11 cellular contexts compared by ENCODE assay signal in genomic region chr6:135812085-135812526, GRCh38. TPM values are rescaled to one million over a fixed set of nuclear protein-coding genes. Genes with fewer than 3 reads are reported as not detected.
DNase-seq lines count a peak whose midpoint lies in the region; ATAC-seq and TF ChIP-seq lines count a peak whose summit lies in the region.
"Had no signal": no experiment of that assay in that cellular context is flagged by ENCODE, and none has a peak within 500 bp of the region (broad histone marks: within the 10 kb centered on the region; RNA-seq: fewer than 3 reads in every experiment).

No MANE protein-coding gene starts in this region.

- H3K9me3 Mint-ChIP-seq in endodermal cell = peaks cover 5% of the 10 kb centered on the region
- H3K9me3 Mint-ChIP-seq in nephron = no peaks in the 10 kb centered on the region

- H3K27me3 Mint-ChIP-seq in endodermal cell (ENCODE audit: insufficient read depth) = no peaks in the 10 kb centered on the region
- H3K27me3 Mint-ChIP-seq in nephron (ENCODE audit: low read depth) = no peaks in the 10 kb centered on the region
- H3K27me3 Mint-ChIP-seq: CD4-positive, alpha-beta T cell had no signal

- H3K9ac ChIP-seq in endodermal cell (ENCODE audit: extremely low read depth, low read length, poor library complexity, severe bottlenecking) = no peak overlapping the region

- no peak for ATAC-seq in HG02938 (IDR thresholded peaks at IDR 0.05; ENCODE audit: unreplicated experiment)

- DNase-seq in COLO829 (ENCODE audit: low spot score) (peak; percentile 18), NCI-H226 (peak; percentile 82), endodermal cell (no peak), HuH-7.5 (ENCODE audit: low spot score) (no peak), SW480 (ENCODE audit: low spot score) (no peak)
- no peak for DNase-seq in activated CD4-positive, CD25-positive, alpha-beta regulatory T cell treated with anti-CD3 and anti-CD28 coated beads, Interleukin-2, amount 50 U/mL, for 72 hours
- DNase-seq: CD4-positive, alpha-beta T cell; NCI-H1436 had no signal

- H3K4me1 Mint-ChIP-seq in endodermal cell = peaks cover 32% of the 10 kb centered on the region
- H3K4me1 Mint-ChIP-seq in nephron = peaks cover 30% of the 10 kb centered on the region

- TF ChIP-seq CTCF in endodermal cell (conservative IDR thresholded peaks at IDR 0.05) (no peak), nephron (IDR thresholded peaks at IDR 0.05; ENCODE audit: unreplicated experiment in 3 of 3) (no peak)

- no peaks in the 10 kb centered on the region for H3K36me3 ChIP-seq in endodermal cell (ENCODE audit: control insufficient read depth, insufficient read depth, low read length)

- H3K36me3 Mint-ChIP-seq in endodermal cell (ENCODE audit: low read depth) (no peaks in the 10 kb centered on the region), nephron (ENCODE audit: low read depth) (no peaks in the 10 kb centered on the region)

- H3K27ac ChIP-seq in endodermal cell (ENCODE audit: low read depth, low read length) = no peak overlapping the region

- H3K27ac Mint-ChIP-seq in endodermal cell = peak overlapping the region; percentile 46
- H3K27ac Mint-ChIP-seq in nephron = peak overlapping the region; percentile 20 to 63 (median 24)
- H3K27ac Mint-ChIP-seq: activated T-helper 1 cell treated with anti-CD3 and anti-CD28 coated beads, Interleukin-12 subunit alpha, Interleukin-12 subunit beta, Interleukin-2, Interleukin-4 antibody, amounts not matched to agents 30 ng/mL and 10 ng/mL and 1 ng/mL, durations not matched to agents 14 hours and 24 hours and 36 hours; CD4-positive, alpha-beta T cell had no signal

- H3K4me1 ChIP-seq in endodermal cell (ENCODE audit: control insufficient read depth, insufficient read depth, low read length) = no peaks in the 10 kb centered on the region

- no peaks in the 10 kb centered on the region for H3K27me3 ChIP-seq in endodermal cell (ENCODE audit: control insufficient read depth, insufficient read depth, low read length, poor library complexity, severe bottlenecking)

- H3K9me3 ChIP-seq in endodermal cell (ENCODE audit: control insufficient read depth, low read length) = peaks cover 6% of the 10 kb centered on the region

- 84 to 89% methylated on average over 4 to 5 of the region's 5 CpGs for WGBS in endodermal cell (ENCODE audit: insufficient coverage in 1 of 2, insufficient read length in 1 of 2), 2 experiments

- H3K4me3 Mint-ChIP-seq in endodermal cell (no peak overlapping the region), nephron (no peak overlapping the region)
- H3K4me3 Mint-ChIP-seq: activated T-helper 1 cell treated with anti-CD3 and anti-CD28 coated beads, Interleukin-12 subunit alpha, Interleukin-12 subunit beta, Interleukin-2, Interleukin-4 antibody, amounts not matched to agents 30 ng/mL and 10 ng/mL and 1 ng/mL, durations not matched to agents 14 hours and 24 hours and 36 hours; CD4-positive, alpha-beta T cell had no signal

- no peak overlapping the region for H3K4me3 ChIP-seq in endodermal cell (ENCODE audit: low read length)

RNA-seq across cellular contexts. Expression of gene PDE7B, which starts 39.4 kb away (rescaled TPM):
- total RNA-seq in endodermal cell = under 1 TPM in 1 of 2 donors, not detected in 1; 0.26 TPM
- polyA plus RNA-seq in endodermal cell (2013, experiment 1 of 2) = 0.28 TPM
- polyA plus RNA-seq in endodermal cell (2013, experiment 2 of 2) = 0.25 TPM

Comparison
In these comparisons a context has a peak if more than half of its experiments do, and no peak if none do; other contexts are left out.
1. DNase-seq: peak in COLO829 (single experiment) and NCI-H226 (single experiment); none in endodermal cell (single experiment), HuH-7.5 (single experiment), SW480 (single experiment) and activated CD4-positive, CD25-positive, alpha-beta regulatory T cell treated with anti-CD3 and anti-CD28 coated beads, Interleukin-2, amount 50 U/mL, for 72 hours (single experiment).